Comparison of ENCODE assay signal across 8 cellular contexts in the genomic region with DNA sequence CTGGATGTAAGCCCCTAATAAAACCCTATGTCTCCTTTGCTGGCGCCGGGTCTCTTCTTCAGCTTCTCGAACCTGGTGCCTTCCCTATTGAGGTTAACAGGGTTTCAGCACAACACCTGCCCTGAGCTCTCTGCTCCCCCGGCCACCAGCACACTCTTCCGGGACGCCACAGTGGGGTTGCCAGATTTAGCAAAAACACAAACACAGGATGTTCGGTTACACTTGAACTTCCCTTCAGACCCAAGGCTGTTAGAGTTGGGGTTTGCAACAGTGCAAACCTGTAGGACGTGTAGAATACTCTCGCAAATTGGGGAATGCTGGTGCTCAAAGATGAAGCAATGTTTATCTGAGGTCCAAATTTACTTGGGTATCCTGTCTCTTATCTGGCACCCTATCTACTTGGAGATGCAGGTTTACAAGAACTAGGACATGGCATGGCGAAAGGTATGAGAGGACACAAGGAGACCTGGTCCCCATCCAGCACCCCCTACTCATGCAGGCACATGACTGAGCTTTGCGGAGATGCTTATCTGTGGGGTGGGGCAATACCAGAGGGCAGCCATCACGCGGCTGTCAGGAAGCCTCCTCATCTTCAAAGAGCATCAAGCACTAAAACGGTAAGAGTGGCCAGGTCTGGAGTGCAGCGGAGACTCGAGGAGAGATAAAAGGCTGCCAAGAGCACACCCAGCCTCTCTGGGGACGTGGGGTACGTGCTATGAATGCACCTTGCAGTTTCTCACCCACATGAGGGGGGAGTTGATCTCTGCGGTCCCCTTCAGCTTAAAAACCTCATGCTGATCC. TPM values are rescaled to one million over a fixed set of nuclear protein-coding genes. Genes with fewer than 3 reads are reported as not detected.
DNase-seq lines count a peak whose midpoint lies in the region; ATAC-seq lines count a peak whose summit lies in the region.

No MANE protein-coding gene starts in this region.

- CTCF ChIA-PET in activated CD4-positive, alpha-beta T cell treated with anti-CD3 and anti-CD28 coated beads, Interleukin-2, amount 10 ng/mL, durations not matched to agents 7 days and 5 days (lab: Charles Lee): interaction anchor here (1.6 kb wide), 1 partner anchor 13 kb away, joined by 4 read pairs; no protein-coding TSS in a partner anchor

- intact Hi-C loops in Right ventricle myocardium superior (cut with DNase I): no loop called here

- POLR2A ChIA-PET in activated CD4-positive, alpha-beta T cell treated with anti-CD3 and anti-CD28 coated beads, Interleukin-2, amount 10 ng/mL, durations not matched to agents 7 days and 5 days (lab: Charles Lee): no interaction called here

- peak; percentile 83 for ATAC-seq in GM19395 (IDR thresholded peaks at IDR 0.05; ENCODE audit: unreplicated experiment)
- peak; percentile 69 for ATAC-seq in HG03139 (IDR thresholded peaks at IDR 0.05; ENCODE audit: unreplicated experiment)
- ATAC-seq in Right ventricle myocardium superior (ENCODE audit: poor library complexity): no peak

- H3K27ac Mint-ChIP-seq in activated CD4-positive, alpha-beta T cell treated with anti-CD3 and anti-CD28 coated beads, Interleukin-2, amount 10 ng/mL, durations not matched to agents 7 days and 5 days: peak overlapping the region; percentile 94

- peak; percentile 81 for DNase-seq in activated CD4-positive, alpha-beta T cell treated with anti-CD3 and anti-CD28 coated beads, Interleukin-2, amount 10 ng/mL, durations not matched to agents 7 days and 5 days
- peak; percentile 20 for DNase-seq in stimulated activated CD4-positive, alpha-beta T cell treated with anti-CD3 and anti-CD28 coated beads, Interleukin-2, amount 100 ng/mL, for 4 hours (ENCODE audit: low read depth)
- DNase-seq in ecto neural progenitor cell (ENCODE audit: low spot score) (no peak), Right ventricle myocardium superior (no peak), NCI-H2196 (lab: John Stamatoyannopoulos, UW; ENCODE audit: unreplicated experiment) (no peak), NCI-H69 (lab: John Stamatoyannopoulos, UW) (no peak)

- peak overlapping the region; percentile 64 for H3K4me3 Mint-ChIP-seq in activated CD4-positive, alpha-beta T cell treated with anti-CD3 and anti-CD28 coated beads, Interleukin-2, amount 10 ng/mL, durations not matched to agents 7 days and 5 days

- H3K9me3 Mint-ChIP-seq in activated CD4-positive, alpha-beta T cell treated with anti-CD3 and anti-CD28 coated beads, Interleukin-2, amount 10 ng/mL, durations not matched to agents 7 days and 5 days: no peaks in the 10 kb centered on the region

- no peaks in the 10 kb centered on the region for H3K27me3 Mint-ChIP-seq in activated CD4-positive, alpha-beta T cell treated with anti-CD3 and anti-CD28 coated beads, Interleukin-2, amount 10 ng/mL, durations not matched to agents 7 days and 5 days

- peaks cover 86% of the 10 kb centered on the region for H3K4me1 Mint-ChIP-seq in activated CD4-positive, alpha-beta T cell treated with anti-CD3 and anti-CD28 coated beads, Interleukin-2, amount 10 ng/mL, durations not matched to agents 7 days and 5 days

- peaks cover 2% of the 10 kb centered on the region for H3K36me3 Mint-ChIP-seq in activated CD4-positive, alpha-beta T cell treated with anti-CD3 and anti-CD28 coated beads, Interleukin-2, amount 10 ng/mL, durations not matched to agents 7 days and 5 days (ENCODE audit: low read depth)

RNA-seq across cellular contexts. Expression of gene SDK2, which starts 52.8 kb away (rescaled TPM):
- 10 to 100 TPM; 10.5 to 11.9 TPM for total RNA-seq in activated CD4-positive, alpha-beta T cell treated with anti-CD3 and anti-CD28 coated beads, Interleukin-2, amount 10 ng/mL, durations not matched to agents 7 days and 5 days
- total RNA-seq in Right ventricle myocardium superior: 1.0 TPM

Comparison
In these comparisons a context has a peak if more than half of its experiments do, and no peak if none do; other contexts are left out.
1. DNase-seq: peak in activated CD4-positive, alpha-beta T cell treated with anti-CD3 and anti-CD28 coated beads, Interleukin-2, amount 10 ng/mL, durations not matched to agents 7 days and 5 days (single experiment) and stimulated activated CD4-positive, alpha-beta T cell treated with anti-CD3 and anti-CD28 coated beads, Interleukin-2, amount 100 ng/mL, for 4 hours (single experiment); none in ecto neural progenitor cell (single experiment), Right ventricle myocardium superior (single experiment), NCI-H2196 (single experiment) and NCI-H69 (single experiment).